ENCODE assay signal across 8 cellular contexts in genomic region chr11:121236115-121237001, GRCh38. TPM values are rescaled to one million over a fixed set of nuclear protein-coding genes. Genes with fewer than 3 reads are reported as not detected.
DNase-seq lines count a peak whose midpoint lies in the region; ATAC-seq, FAIRE-seq and TF ChIP-seq lines count a peak whose summit lies in the region.

No MANE protein-coding gene starts in this region.

- peak overlapping the region; percentile 10 for H3K4me3 Mint-ChIP-seq in natural killer cell treated with Interleukin-12 subunit alpha and Interleukin-12 subunit beta and Interleukin-15 and Interleukin-18, amount 100 ng/mL, for 72 hours
- no peak overlapping the region for H3K4me3 Mint-ChIP-seq in natural killer cell

- no peak overlapping the region for H3K27ac Mint-ChIP-seq in natural killer cell treated with Interleukin-12 subunit alpha and Interleukin-12 subunit beta and Interleukin-15 and Interleukin-18, amount 100 ng/mL, for 72 hours
- H3K27ac Mint-ChIP-seq in natural killer cell = no peak overlapping the region

- no peak overlapping the region for H3K27ac ChIP-seq in WERI-Rb-1

- intact Hi-C loops in natural killer cell (cut with micrococcal nuclease) = no loop called here

- TF ChIP-seq CTCF in natural killer cell (IDR thresholded peaks at IDR 0.05) (no peak), astrocyte of the spinal cord (IDR thresholded peaks at IDR 0.05; ENCODE audit: low read depth, low read length) (no peak), WERI-Rb-1 (IDR thresholded peaks at IDR 0.05; ENCODE audit: low read depth, low read length) (no peak)

- H3K9me3 ChIP-seq in WERI-Rb-1 (ENCODE audit: severe bottlenecking) = no peaks in the 10 kb centered on the region

- TF ChIP-seq POLR2A in H54 (IDR thresholded peaks at IDR 0.05; ENCODE audit: low read depth, low read length) = no peak

- H3K4me1 Mint-ChIP-seq in natural killer cell treated with Interleukin-12 subunit alpha and Interleukin-12 subunit beta and Interleukin-15 and Interleukin-18, amount 100 ng/mL, for 72 hours (ENCODE audit: low read depth in 2 of 2) = peaks cover 0 to 7% of the 10 kb centered on the region in 2 donors
- H3K4me1 Mint-ChIP-seq in natural killer cell = no peaks in the 10 kb centered on the region

- no peaks in the 10 kb centered on the region for H3K36me3 Mint-ChIP-seq in natural killer cell treated with Interleukin-12 subunit alpha and Interleukin-12 subunit beta and Interleukin-15 and Interleukin-18, amount 100 ng/mL, for 72 hours
- no peaks in the 10 kb centered on the region for H3K36me3 Mint-ChIP-seq in natural killer cell

- H3K27me3 Mint-ChIP-seq in natural killer cell treated with Interleukin-12 subunit alpha and Interleukin-12 subunit beta and Interleukin-15 and Interleukin-18, amount 100 ng/mL, for 72 hours = peaks cover 42 to 57% of the 10 kb centered on the region in 2 donors
- peaks cover 28 to 60% of the 10 kb centered on the region in 2 donors for H3K27me3 Mint-ChIP-seq in natural killer cell (ENCODE audit: low read depth in 2 of 2)

- DNase-seq in natural killer cell treated with Interleukin-12 subunit alpha and Interleukin-12 subunit beta and Interleukin-15 and Interleukin-18, amount 100 ng/mL, for 72 hours (ENCODE audit: low spot score) = no peak
- DNase-seq in natural killer cell (no peak), astrocyte of the spinal cord (ENCODE audit: low read depth, low spot score) (peak; percentile 52), WERI-Rb-1 (no peak), dedifferentiated amniotic fluid mesenchymal stem cell (ENCODE audit: extremely low spot score) (no peak), amygdala (lab: John Stamatoyannopoulos, UW) (no peak), H54 (ENCODE audit: insufficient read length, low spot score) (no peak)

- no peaks in the 10 kb centered on the region for H3K36me3 ChIP-seq in WERI-Rb-1

- peak in 1 of 2 donors; percentile 46 for ATAC-seq in natural killer cell treated with Interleukin-12 subunit alpha and Interleukin-12 subunit beta and Interleukin-15 and Interleukin-18, amount 100 ng/mL, for 72 hours
- ATAC-seq in natural killer cell (no peak), HG03280 (IDR thresholded peaks at IDR 0.05; ENCODE audit: unreplicated experiment) (peak; percentile 75)

- no peak overlapping the region for H3K4me3 ChIP-seq in astrocyte of the spinal cord (ENCODE audit: low read depth, low read length)
- no peak overlapping the region for H3K4me3 ChIP-seq in WERI-Rb-1 (ENCODE audit: low read depth, low read length)

- no peaks in the 10 kb centered on the region for H3K9me3 Mint-ChIP-seq in natural killer cell treated with Interleukin-12 subunit alpha and Interleukin-12 subunit beta and Interleukin-15 and Interleukin-18, amount 100 ng/mL, for 72 hours
- no peaks in the 10 kb centered on the region for H3K9me3 Mint-ChIP-seq in natural killer cell

- no peak for FAIRE-seq in H54 (lab: Jason Lieb, UNC)

- no peaks in the 10 kb centered on the region for H3K27me3 ChIP-seq in WERI-Rb-1 (ENCODE audit: insufficient read depth, low read depth, severe bottlenecking)

- in situ Hi-C loops in astrocyte of the spinal cord (cut with HindIII; ENCODE audit: low sequenced_read_pairs) = no loop called here

RNA-seq across cellular contexts. Expression of gene SC5D, which starts 56.2 kb away (rescaled TPM):
- total RNA-seq in natural killer cell treated with Interleukin-12 subunit alpha and Interleukin-12 subunit beta and Interleukin-15 and Interleukin-18, amount 100 ng/mL, for 72 hours = 10 to 100 TPM; 19.9 to 24.2 TPM
- 10 to 100 TPM; 17.2 to 18.6 (median 17.2) TPM for total RNA-seq in natural killer cell
